Comparison of ENCODE assay signal across 21 cellular contexts in the genomic region with DNA sequence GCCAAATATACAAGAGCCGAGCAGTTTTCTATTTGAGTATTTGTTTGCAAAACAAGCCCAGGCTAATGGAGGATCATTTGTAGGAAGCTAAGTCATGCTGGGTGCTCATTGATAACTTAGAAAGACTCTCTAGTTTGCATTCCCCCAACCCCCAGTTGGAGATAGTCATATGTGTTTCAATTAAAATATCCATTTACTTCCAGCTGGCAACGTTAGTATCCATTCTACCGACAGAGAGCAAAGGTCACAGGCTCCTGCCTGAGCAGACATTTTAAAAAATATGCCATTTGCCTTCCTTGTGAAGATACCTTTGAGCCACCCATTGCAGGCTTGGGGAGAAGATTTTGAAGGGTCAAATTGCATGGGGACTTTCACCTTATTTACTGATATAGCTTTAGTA.
DNase-seq lines count a peak whose midpoint lies in the region; ATAC-seq lines count a peak whose summit lies in the region.
"Had no signal": no experiment of that assay in that cellular context is flagged by ENCODE, and none has a peak within 500 bp of the region (broad histone marks: within the 10 kb centered on the region; RNA-seq: fewer than 3 reads in every experiment).

No MANE protein-coding gene starts in this region.

- H3K23ac ChIP-seq in neuronal stem cell (ENCODE audit: low read depth, low read length, poor library complexity), result no peak overlapping the region

- H3K4ac ChIP-seq in neuronal stem cell (ENCODE audit: low read length), result no peak overlapping the region

- no peak overlapping the region for H3K4me3 ChIP-seq in iPS DF 6.9 (ENCODE audit: low read length)
- no peak overlapping the region for H3K4me3 ChIP-seq in neuronal stem cell (ENCODE audit: low read length in 2 of 2)
- H3K4me3 ChIP-seq: body of pancreas, gastroesophageal sphincter, SK-N-MC had no signal

- H3K9ac ChIP-seq in neuronal stem cell (ENCODE audit: low read depth, low read length, poor library complexity), result no peak overlapping the region

- no peak overlapping the region for H2BK5ac ChIP-seq in neuronal stem cell (ENCODE audit: low read length)

- H2BK12ac ChIP-seq in neuronal stem cell (ENCODE audit: low read length), result no peak overlapping the region

- H3K27ac ChIP-seq in iPS DF 6.9 (ENCODE audit: low read length) (no peak overlapping the region), neuronal stem cell (replicated peaks; ENCODE audit: low read length) (no peak overlapping the region)
- H3K27ac ChIP-seq: 22Rv1, body of pancreas, gastroesophageal sphincter, SK-N-MC had no signal

- H2AFZ ChIP-seq in neuronal stem cell (ENCODE audit: low read length), result peak overlapping the region; percentile 43

- H3K27me3 ChIP-seq in iPS DF 6.9 (ENCODE audit: control insufficient read depth, insufficient read depth, low read length), result no peaks in the 10 kb centered on the region
- no peaks in the 10 kb centered on the region for H3K27me3 ChIP-seq in neuronal stem cell (ENCODE audit: control insufficient read depth in 3 of 3, insufficient read depth in 3 of 3, low read depth in 1 of 3, low read length in 3 of 3)
- H3K27me3 ChIP-seq: body of pancreas, gastroesophageal sphincter had no signal

- no peak overlapping the region for H2AK5ac ChIP-seq in neuronal stem cell (ENCODE audit: low read depth, low read length)

- H2BK120ac ChIP-seq in neuronal stem cell (ENCODE audit: low read depth, low read length), result no peak overlapping the region

- H3K36me3 ChIP-seq in iPS DF 6.9 (ENCODE audit: control insufficient read depth, insufficient read depth, low read length) (no peaks in the 10 kb centered on the region), neuronal stem cell (replicated peaks in 1 of 2; ENCODE audit: control insufficient read depth in 2 of 2, insufficient read depth in 2 of 2, low read length in 2 of 2) (no peaks in the 10 kb centered on the region)
- H3K36me3 ChIP-seq: gastroesophageal sphincter had no signal

- H3K4me2 ChIP-seq in neuronal stem cell (ENCODE audit: insufficient read depth, low read length, poor library complexity, severe bottlenecking), result no peak overlapping the region

- no peak overlapping the region for H2BK15ac ChIP-seq in neuronal stem cell (ENCODE audit: low read length)

- no peak for ATAC-seq in HG02642 (IDR thresholded peaks at IDR 0.05; ENCODE audit: poor library complexity, unreplicated experiment)
- ATAC-seq: body of pancreas; effector memory CD8-positive, alpha-beta T cell; gastroesophageal sphincter; natural killer cell treated with Interleukin-12 subunit alpha and Interleukin-12 subunit beta and Interleukin-15 and Interleukin-18, amount 100 ng/mL, for 72 hours; sciatic nerve had no signal

- H3K4me1 ChIP-seq in iPS DF 6.9 (ENCODE audit: control insufficient read depth, insufficient read depth, low read length), result peaks cover 2% of the 10 kb centered on the region; the same call in 1 of the 2 replicates
- peaks cover 0 to 5% of the 10 kb centered on the region in 2 donors for H3K4me1 ChIP-seq in neuronal stem cell (ENCODE audit: control insufficient read depth in 2 of 2, insufficient read depth in 1 of 2, low read depth in 1 of 2, low read length in 2 of 2)
- H3K4me1 ChIP-seq: body of pancreas, gastroesophageal sphincter had no signal

- H3K79me1 ChIP-seq in neuronal stem cell (ENCODE audit: low read depth, low read length), result no peaks in the 10 kb centered on the region

- no CpG with 5 or more reads among the region's 3 CpGs for WGBS in iPS DF 6.9 (ENCODE audit: insufficient coverage, insufficient read length)
- WGBS in neuronal stem cell (ENCODE audit: extremely low coverage in 2 of 2, insufficient read length in 2 of 2, insufficient replicate concordance in 1 of 2), 2 donors, result no CpG with 5 or more reads among the region's 3 CpGs

- no peak overlapping the region for H3K18ac ChIP-seq in neuronal stem cell (ENCODE audit: low read length)

- no peak overlapping the region for H4K91ac ChIP-seq in neuronal stem cell (ENCODE audit: low read depth, low read length, poor library complexity)

- no peaks in the 10 kb centered on the region for H3K9me3 ChIP-seq in iPS DF 6.9 (ENCODE audit: control insufficient read depth, insufficient read depth, low read length)
- no peaks in the 10 kb centered on the region for H3K9me3 ChIP-seq in neuronal stem cell (replicated peaks in 1 of 2; ENCODE audit: control insufficient read depth in 2 of 2, insufficient read depth in 1 of 2, low read depth in 1 of 2, low read length in 2 of 2)
- H3K9me3 ChIP-seq: body of pancreas, gastroesophageal sphincter had no signal

- no peak overlapping the region for H4K8ac ChIP-seq in neuronal stem cell (ENCODE audit: low read depth, low read length)

- no peak overlapping the region for H3K14ac ChIP-seq in neuronal stem cell (ENCODE audit: low read length)

- peak; percentile 40 for DNase-seq in NCI-H1105 treated with DMSO at 0.1 percent for 48 hours (lab: John Stamatoyannopoulos, UW)
- no peak for DNase-seq in NCI-H1105 (lab: John Stamatoyannopoulos, UW)
- DNase-seq in NCI-H69 (lab: John Stamatoyannopoulos, UW), result peak; percentile 99
- peak; percentile 37 for DNase-seq in iPS DF 6.9 (ENCODE audit: low read depth, low spot score)
- no peak for DNase-seq in neuronal stem cell (ENCODE audit: low spot score)
- DNase-seq in activated T-cell treated with anti-CD3 and anti-CD28 coated beads, Interleukin-2, amount 50 U/mL, for 1 hour, result no peak
- DNase-seq in NCI-H345 (lab: John Stamatoyannopoulos, UW), result no peak
- DNase-seq: activated CD4-positive, alpha-beta T cell treated with anti-CD3 and anti-CD28 coated beads, Interleukin-2, amount 50 U/mL, for 4 hours; activated gamma-delta T cell; body of pancreas; CD4-positive, alpha-beta memory T cell; DMS79; effector memory CD8-positive, alpha-beta T cell; midbrain; NCI-H226 had no signal

Comparison
In these comparisons a context has a peak if more than half of its experiments do, and no peak if none do; other contexts are left out.
1. DNase-seq: peak in NCI-H1105 treated with DMSO at 0.1 percent for 48 hours (single experiment), NCI-H69 (single experiment) and iPS DF 6.9 (single experiment); none in NCI-H1105 (single experiment), neuronal stem cell (single experiment), activated T-cell treated with anti-CD3 and anti-CD28 coated beads, Interleukin-2, amount 50 U/mL, for 1 hour (single experiment) and NCI-H345 (single experiment).